Comparison of ENCODE assay signal across 9 cellular contexts in genomic region chr11:29448246-29448877, GRCh38.
DNase-seq lines count a peak whose midpoint lies in the region; TF ChIP-seq lines count a peak whose summit lies in the region.
"Had no signal": no experiment of that assay in that cellular context is flagged by ENCODE, and none has a peak within 500 bp of the region (broad histone marks: within the 10 kb centered on the region; RNA-seq: fewer than 3 reads in every experiment).

No MANE protein-coding gene starts in this region.

- no peak overlapping the region for H3K4me3 ChIP-seq in cardiac muscle cell
- H3K4me3 ChIP-seq: BLaER1 treated with 17β-estradiol and CSF1 and Interleukin-3, amounts not matched to agents 10 nM and 100 nM had no signal

- H3K36me3 Mint-ChIP-seq in immature natural killer cell = no peaks in the 10 kb centered on the region
- no peaks in the 10 kb centered on the region for H3K36me3 Mint-ChIP-seq in T-helper 2 cell treated with Interferon-gamma antibody and Interleukin-4, amounts not matched to agents 5 μg/mL and 100 μg/mL, for 36 hours (ENCODE audit: low read depth)

- peak; percentile 58 for TF ChIP-seq CTCF in cardiac muscle cell (IDR thresholded peaks at IDR 0.05; ENCODE audit: low read depth, low read length)

- peaks cover 3 to 38% (median 25%) of the 10 kb centered on the region in 6 donors for H3K9me3 Mint-ChIP-seq in immature natural killer cell
- peaks cover 16% of the 10 kb centered on the region for H3K9me3 Mint-ChIP-seq in T-helper 2 cell treated with Interferon-gamma antibody and Interleukin-4, amounts not matched to agents 5 μg/mL and 100 μg/mL, for 36 hours

- no peaks in the 10 kb centered on the region for H3K9me3 ChIP-seq in cardiac muscle cell (ENCODE audit: low read depth)
- H3K9me3 ChIP-seq: BLaER1 treated with 17β-estradiol and CSF1 and Interleukin-3, amounts not matched to agents 10 nM and 100 nM had no signal

- peaks cover 0 to 3% (median 0%) of the 10 kb centered on the region in 3 donors for H3K27me3 Mint-ChIP-seq in immature natural killer cell (ENCODE audit: low read depth in 3 of 3)
- no peaks in the 10 kb centered on the region for H3K27me3 Mint-ChIP-seq in T-helper 2 cell treated with Interferon-gamma antibody and Interleukin-4, amounts not matched to agents 5 μg/mL and 100 μg/mL, for 36 hours (ENCODE audit: low read depth)

- H3K4me1 ChIP-seq in cardiac muscle cell (ENCODE audit: low read depth) = peaks cover 16% of the 10 kb centered on the region

- H3K36me3 ChIP-seq in cardiac muscle cell = no peaks in the 10 kb centered on the region
- H3K36me3 ChIP-seq: BLaER1 treated with 17β-estradiol and CSF1 and Interleukin-3, amounts not matched to agents 10 nM and 100 nM had no signal

- peak; percentile 4 for DNase-seq in NCI-H1092 treated with DMSO at 0.1 percent for 48 hours (lab: John Stamatoyannopoulos, UW)
- DNase-seq in NCI-H1092 (lab: John Stamatoyannopoulos, UW) = no peak
- DNase-seq in SK-N-DZ (ENCODE audit: low spot score) = peak; percentile 21
- peak; percentile 69 to 70 for DNase-seq in cardiac muscle cell (ENCODE audit: low read depth in 1 of 2, low spot score in 1 of 2)
- DNase-seq in superior temporal gyrus (ENCODE audit: extremely low spot score) = peak; percentile 69
- no peak for DNase-seq in stimulated activated CD4-positive, alpha-beta T cell treated with anti-CD3 and anti-CD28 coated beads, Interleukin-4, amount 100 ng/mL, for 4 hours
- no peak for DNase-seq in immature natural killer cell
- DNase-seq in T-helper 2 cell treated with Interferon-gamma antibody and Interleukin-4, amounts not matched to agents 5 μg/mL and 100 μg/mL, for 36 hours (ENCODE audit: low spot score) = no peak

- H3K27ac ChIP-seq in cardiac muscle cell = no peak overlapping the region
- H3K27ac ChIP-seq: BLaER1 treated with 17β-estradiol and CSF1 and Interleukin-3, amounts not matched to agents 10 nM and 100 nM had no signal

- H3K27ac Mint-ChIP-seq in immature natural killer cell = no peak overlapping the region
- H3K27ac Mint-ChIP-seq in T-helper 2 cell treated with Interferon-gamma antibody and Interleukin-4, amounts not matched to agents 5 μg/mL and 100 μg/mL, for 36 hours = no peak overlapping the region

- no peaks in the 10 kb centered on the region for H3K27me3 ChIP-seq in cardiac muscle cell
- H3K27me3 ChIP-seq: BLaER1 treated with 17β-estradiol and CSF1 and Interleukin-3, amounts not matched to agents 10 nM and 100 nM had no signal

- no peaks in the 10 kb centered on the region for H3K4me1 Mint-ChIP-seq in immature natural killer cell
- no peaks in the 10 kb centered on the region for H3K4me1 Mint-ChIP-seq in T-helper 2 cell treated with Interferon-gamma antibody and Interleukin-4, amounts not matched to agents 5 μg/mL and 100 μg/mL, for 36 hours (ENCODE audit: low read depth)

- no peak overlapping the region for H3K4me3 Mint-ChIP-seq in immature natural killer cell
- no peak overlapping the region for H3K4me3 Mint-ChIP-seq in T-helper 2 cell treated with Interferon-gamma antibody and Interleukin-4, amounts not matched to agents 5 μg/mL and 100 μg/mL, for 36 hours

Comparison
In these comparisons a context has a peak if more than half of its experiments do, and no peak if none do; other contexts are left out.
1. DNase-seq: peak in NCI-H1092 treated with DMSO at 0.1 percent for 48 hours (single experiment), SK-N-DZ (single experiment), cardiac muscle cell (2 of 2) and superior temporal gyrus (single experiment); none in NCI-H1092 (single experiment), stimulated activated CD4-positive, alpha-beta T cell treated with anti-CD3 and anti-CD28 coated beads, Interleukin-4, amount 100 ng/mL, for 4 hours (0 of 2), immature natural killer cell (0 of 3) and T-helper 2 cell treated with Interferon-gamma antibody and Interleukin-4, amounts not matched to agents 5 μg/mL and 100 μg/mL, for 36 hours (single experiment).